25 cellular contexts compared by ENCODE assay signal in genomic region chr17:7797976-7798375, GRCh38. TPM values are rescaled to one million over a fixed set of nuclear protein-coding genes. Genes with fewer than 3 reads are reported as not detected.
DNase-seq lines count a peak whose midpoint lies in the region; ATAC-seq and TF ChIP-seq lines count a peak whose summit lies in the region.
"Had no signal": no experiment of that assay in that cellular context is flagged by ENCODE, and none has a peak within 500 bp of the region (broad histone marks: within the 10 kb centered on the region; RNA-seq: fewer than 3 reads in every experiment).

No MANE protein-coding gene starts in this region.

- H3K18ac ChIP-seq in neuronal stem cell (ENCODE audit: low read length) = no peak overlapping the region

- no peaks in the 10 kb centered on the region for H3K79me1 ChIP-seq in neuronal stem cell (ENCODE audit: low read depth, low read length)

- no CpG with 5 or more reads among the region's 13 CpGs for WGBS in neuronal stem cell (ENCODE audit: extremely low coverage in 2 of 2, insufficient read length in 2 of 2, insufficient replicate concordance in 1 of 2), 2 donors
- 89 to 96% (median 92%) methylated on average over 13 of the region's 13 CpGs for WGBS in spleen, 5 donors

- H3K27me3 ChIP-seq in neuronal stem cell (ENCODE audit: control insufficient read depth in 3 of 3, insufficient read depth in 3 of 3, low read depth in 1 of 3, low read length in 3 of 3) = no peaks in the 10 kb centered on the region
- peaks cover 0 to 31% (median 0%) of the 10 kb centered on the region in 7 donors for H3K27me3 ChIP-seq in spleen (replicated peaks in 1 of 7)
- H3K27me3 ChIP-seq: BLaER1 treated with 17β-estradiol and CSF1 and Interleukin-3, amounts not matched to agents 10 nM and 100 nM had no signal

- H3K9ac ChIP-seq in neuronal stem cell (ENCODE audit: low read depth, low read length, poor library complexity) = no peak overlapping the region
- H3K9ac ChIP-seq: BLaER1 treated with 17β-estradiol and CSF1 and Interleukin-3, amounts not matched to agents 10 nM and 100 nM had no signal

- no peak overlapping the region for H2BK12ac ChIP-seq in neuronal stem cell (ENCODE audit: low read length)

- H3K4me1 ChIP-seq in neuronal stem cell (ENCODE audit: control insufficient read depth in 2 of 2, insufficient read depth in 1 of 2, low read depth in 1 of 2, low read length in 2 of 2) (peaks cover 0 to 9% of the 10 kb centered on the region in 2 donors), spleen (no peaks in the 10 kb centered on the region)
- H3K4me1 ChIP-seq: A549, Caco-2 had no signal

- H4K91ac ChIP-seq in neuronal stem cell (ENCODE audit: low read depth, low read length, poor library complexity) = no peak overlapping the region

- TF ChIP-seq CTCF in spleen (IDR thresholded peaks at IDR 0.05 in 8 of 11, conservative IDR thresholded peaks at IDR 0.05 in 3 of 11) = no peak

- intact Hi-C loops in cardiac septum (cut with DNase I) = no loop called here
- intact Hi-C loops in left cardiac atrium (cut with DNase I) = no loop called here
- intact Hi-C loops in spleen (cut with DNase I; ENCODE audit: low total_unique reads) = no loop called here

- H2AK5ac ChIP-seq in neuronal stem cell (ENCODE audit: low read depth, low read length) = peak overlapping the region; percentile 6

- no peak overlapping the region for H3K4me2 ChIP-seq in neuronal stem cell (ENCODE audit: insufficient read depth, low read length, poor library complexity, severe bottlenecking)
- H3K4me2 ChIP-seq: A549; BLaER1 treated with 17β-estradiol and CSF1 and Interleukin-3, amounts not matched to agents 10 nM and 100 nM had no signal

- TF ChIP-seq POLR2A in spleen (IDR thresholded peaks at IDR 0.05) = no peak

- H3K27ac ChIP-seq in neuronal stem cell (replicated peaks; ENCODE audit: low read length) (no peak overlapping the region), spleen (no peak overlapping the region)
- H3K27ac ChIP-seq: 22Rv1; A549; BLaER1 treated with 17β-estradiol and CSF1 and Interleukin-3, amounts not matched to agents 10 nM and 100 nM; C4-2B had no signal

- H3K9me3 ChIP-seq in neuronal stem cell (replicated peaks in 1 of 2; ENCODE audit: control insufficient read depth in 2 of 2, insufficient read depth in 1 of 2, low read depth in 1 of 2, low read length in 2 of 2) (no peaks in the 10 kb centered on the region), spleen (no peaks in the 10 kb centered on the region)
- H3K9me3 ChIP-seq: A549; BLaER1 treated with 17β-estradiol and CSF1 and Interleukin-3, amounts not matched to agents 10 nM and 100 nM; Caco-2 had no signal

- H2BK120ac ChIP-seq in neuronal stem cell (ENCODE audit: low read depth, low read length) = no peak overlapping the region

- no peak overlapping the region for H3K23ac ChIP-seq in neuronal stem cell (ENCODE audit: low read depth, low read length, poor library complexity)

- H3K14ac ChIP-seq in neuronal stem cell (ENCODE audit: low read length) = no peak overlapping the region

- no peak overlapping the region for H4K8ac ChIP-seq in neuronal stem cell (ENCODE audit: low read depth, low read length)

- H2AFZ ChIP-seq in neuronal stem cell (ENCODE audit: low read length) = no peak overlapping the region

- no peak for ATAC-seq in left cardiac atrium
- ATAC-seq: CD8-positive, alpha-beta T cell; GM12878 had no signal

- H3K4me3 ChIP-seq in neuronal stem cell (ENCODE audit: low read length in 2 of 2) (no peak overlapping the region), spleen (no peak overlapping the region)
- H3K4me3 ChIP-seq: A549; BLaER1 treated with 17β-estradiol and CSF1 and Interleukin-3, amounts not matched to agents 10 nM and 100 nM; GM12878 had no signal

- no peak overlapping the region for H2BK5ac ChIP-seq in neuronal stem cell (ENCODE audit: low read length)

- H3K36me3 ChIP-seq in neuronal stem cell (replicated peaks in 1 of 2; ENCODE audit: control insufficient read depth in 2 of 2, insufficient read depth in 2 of 2, low read length in 2 of 2) = no peaks in the 10 kb centered on the region
- no peaks in the 10 kb centered on the region for H3K36me3 ChIP-seq in spleen
- H3K36me3 ChIP-seq: BLaER1 treated with 17β-estradiol and CSF1 and Interleukin-3, amounts not matched to agents 10 nM and 100 nM had no signal

- H3K4ac ChIP-seq in neuronal stem cell (ENCODE audit: low read length) = no peak overlapping the region

- no peak overlapping the region for H2BK15ac ChIP-seq in neuronal stem cell (ENCODE audit: low read length)

- DNase-seq in cardiac septum (ENCODE audit: low spot score) = peak; percentile 62
- no peak for DNase-seq in left cardiac atrium
- DNase-seq in neuronal stem cell (ENCODE audit: low spot score) = no peak
- peak; percentile 49 for DNase-seq in spleen
- DNase-seq in inferior parietal cortex (ENCODE audit: extremely low spot score) = no peak
- no peak for DNase-seq in putamen (ENCODE audit: low spot score)
- DNase-seq: AML-193; Caco-2; Calu3; CD4-positive, alpha-beta T cell; CD8-positive, alpha-beta T cell; DMS 273 treated with DMSO at 0.1 percent for 48 hours; DMS153; DMS53; DMS79; DND-41; EL; GDM1 had no signal

RNA-seq across cellular contexts. Expression of gene KDM6B, which starts 36.0 kb away (rescaled TPM):
- 22.1 TPM for total RNA-seq in cardiac septum
- 10 to 100 TPM; 24.2 to 31.7 TPM for total RNA-seq in left cardiac atrium
- polyA plus RNA-seq in neuronal stem cell (2013, experiment 1 of 2) = 20.0 TPM
- 21.1 TPM for polyA plus RNA-seq in neuronal stem cell (2013, experiment 2 of 2)
- total RNA-seq in spleen = 100 to 1,000 TPM in 1 of 7 donors, 10 to 100 TPM in 6; 22.3 to 110 (median 60.8) TPM
- polyA plus RNA-seq in spleen = 10 to 100 TPM in 1 of 3 donors, 1 to 10 TPM in 2; 2.9 to 11.7 (median 4.0) TPM

RNA-seq across cellular contexts. Expression of gene TMEM88, which starts 56.9 kb away (rescaled TPM):
- 14.7 TPM for total RNA-seq in cardiac septum
- total RNA-seq in left cardiac atrium = 10 to 100 TPM; 32.5 to 33.6 TPM
- 132 TPM for polyA plus RNA-seq in neuronal stem cell (2013, experiment 1 of 2)
- 128 TPM for polyA plus RNA-seq in neuronal stem cell (2013, experiment 2 of 2)
- 10 to 100 TPM in 5 of 7 donors, 1 to 10 TPM in 2; 5.2 to 31.8 (median 18.0) TPM for total RNA-seq in spleen
- polyA plus RNA-seq in spleen = 10 to 100 TPM in 1 of 3 donors, 1 to 10 TPM in 2; 5.5 to 26.2 (median 9.5) TPM
- total RNA-seq: A172, G401 had no signal

RNA-seq across cellular contexts. Expression of gene NAA38, which starts 59.4 kb away (rescaled TPM):
- total RNA-seq in cardiac septum (68.8 TPM), left cardiac atrium (10 to 100 TPM; 66.9 to 83.1 TPM), spleen (100 to 1,000 TPM in 1 of 7 donors, 10 to 100 TPM in 6; 51.0 to 111 (median 56.9) TPM)
- polyA plus RNA-seq in neuronal stem cell (2013, experiment 1 of 2) = 74.6 TPM
- polyA plus RNA-seq in neuronal stem cell (2013, experiment 2 of 2) = 76.9 TPM
- 100 to 1,000 TPM; 119 to 185 (median 182) TPM for polyA plus RNA-seq in spleen

RNA-seq across cellular contexts. Expression of gene CYB5D1, which starts 59.8 kb away (rescaled TPM):
- total RNA-seq in cardiac septum (12.2 TPM), left cardiac atrium (10 to 100 TPM; 15.6 to 17.1 TPM), spleen (10 to 100 TPM in 1 of 7 donors, 1 to 10 TPM in 6; 4.1 to 13.2 (median 5.9) TPM)
- 10.9 TPM for polyA plus RNA-seq in neuronal stem cell (2013, experiment 1 of 2)
- polyA plus RNA-seq in neuronal stem cell (2013, experiment 2 of 2) = 10.9 TPM
- polyA plus RNA-seq in spleen = 1 to 10 TPM; 2.1 to 3.8 (median 2.9) TPM

Comparison
In these comparisons a context has a peak if more than half of its experiments do, and no peak if none do; other contexts are left out.
1. DNase-seq: peak in cardiac septum (single experiment) and spleen (single experiment); none in left cardiac atrium (single experiment), neuronal stem cell (single experiment), inferior parietal cortex (single experiment) and putamen (single experiment).